In genomic region chr3:133669949-133670524, GRCh38 we compare ENCODE assay signal across 21 cellular contexts. TPM values are rescaled to one million over a fixed set of nuclear protein-coding genes. Genes with fewer than 3 reads are reported as not detected.
DNase-seq lines count a peak whose midpoint lies in the region; ATAC-seq, FAIRE-seq and TF ChIP-seq lines count a peak whose summit lies in the region.
"Had no signal": no experiment of that assay in that cellular context is flagged by ENCODE, and none has a peak within 500 bp of the region (broad histone marks: within the 10 kb centered on the region; RNA-seq: fewer than 3 reads in every experiment).

No MANE protein-coding gene starts in this region.

- no peaks in the 10 kb centered on the region for H3K36me3 ChIP-seq in pancreas
- H3K36me3 ChIP-seq: BLaER1 had no signal

- no peaks in the 10 kb centered on the region for H3K27me3 ChIP-seq in pancreas
- H3K27me3 ChIP-seq: BLaER1 had no signal

- peak overlapping the region in 2 of 4 donors; percentile 28 to 60 for H3K27ac ChIP-seq in pancreas
- H3K27ac ChIP-seq: BLaER1, HL-60 had no signal

- WGBS in pancreas, 2 donors, result 14 to 24% methylated on average over 4 of the region's 4 CpGs

- H3K4me3 Mint-ChIP-seq in type B pancreatic cell (no peak overlapping the region), T-cell (no peak overlapping the region)
- H3K4me3 Mint-ChIP-seq in activated CD4-positive, alpha-beta memory T cell treated with anti-CD3 and anti-CD28 coated beads, Interleukin-2, amount 10 ng/mL, durations not matched to agents 7 days and 5 days, result no peak overlapping the region
- H3K4me3 Mint-ChIP-seq: CD14-positive monocyte; CD4-positive, alpha-beta memory T cell; HFFc6 had no signal

- peak; percentile 79 for ATAC-seq in left lobe of liver
- ATAC-seq in pancreas, result peak; percentile 53 to 86 (median 76)
- no peak for ATAC-seq in T-cell (replicated peaks in 1 of 4)
- ATAC-seq: GM12878, HCT116 had no signal

- H3K36me3 Mint-ChIP-seq in type B pancreatic cell, result no peaks in the 10 kb centered on the region
- H3K36me3 Mint-ChIP-seq in T-cell, result no peaks in the 10 kb centered on the region
- no peaks in the 10 kb centered on the region for H3K36me3 Mint-ChIP-seq in activated CD4-positive, alpha-beta memory T cell treated with anti-CD3 and anti-CD28 coated beads, Interleukin-2, amount 10 ng/mL, durations not matched to agents 7 days and 5 days (ENCODE audit: low read depth)
- H3K36me3 Mint-ChIP-seq: CD14-positive monocyte; CD4-positive, alpha-beta memory T cell had no signal

- DNase-seq in HuH-7 (ENCODE audit: low spot score) (peak; percentile 38), left lobe of liver (ENCODE audit: low spot score) (no peak), pancreas (peak in 1 of 6 donors; percentile 31), type B pancreatic cell (ENCODE audit: extremely low spot score, unreplicated experiment) (no peak), retina (no peak), NOMO-1 treated with DMSO at 0.1 percent for 48 hours (lab: John Stamatoyannopoulos, UW; ENCODE audit: unreplicated experiment) (no peak), T-cell (no peak)
- DNase-seq in activated CD4-positive, alpha-beta memory T cell treated with anti-CD3 and anti-CD28 coated beads, Interleukin-2, amount 10 ng/mL, durations not matched to agents 7 days and 5 days, result no peak
- DNase-seq: Calu3; CD4-positive, alpha-beta memory T cell; DMS53; DND-41; EL; GOT3; H7; HFFc6 had no signal

- POLR2A ChIA-PET in T-cell (lab: Charles Lee), result no interaction called here
- POLR2A ChIA-PET in activated CD4-positive, alpha-beta memory T cell treated with anti-CD3 and anti-CD28 coated beads, Interleukin-2, amount 10 ng/mL, durations not matched to agents 7 days and 5 days (lab: Charles Lee), result no interaction called here

- TF ChIP-seq CTCF in pancreas (IDR thresholded peaks at IDR 0.05), result no peak
- TF ChIP-seq CTCF in type B pancreatic cell (conservative IDR thresholded peaks at IDR 0.05), result no peak

- H3K9me3 ChIP-seq in pancreas, result no peaks in the 10 kb centered on the region
- H3K9me3 ChIP-seq: BLaER1 had no signal

- H3K4me1 Mint-ChIP-seq in type B pancreatic cell (ENCODE audit: unreplicated experiment) (no peaks in the 10 kb centered on the region), T-cell (peaks cover 0 to 5% (median 3%) of the 10 kb centered on the region in 3 donors)
- H3K4me1 Mint-ChIP-seq in activated CD4-positive, alpha-beta memory T cell treated with anti-CD3 and anti-CD28 coated beads, Interleukin-2, amount 10 ng/mL, durations not matched to agents 7 days and 5 days, result peaks cover 2% of the 10 kb centered on the region

- H3K27ac Mint-ChIP-seq in type B pancreatic cell, result peak overlapping the region; percentile 32
- H3K27ac Mint-ChIP-seq in T-cell, result no peak overlapping the region
- H3K27ac Mint-ChIP-seq in activated CD4-positive, alpha-beta memory T cell treated with anti-CD3 and anti-CD28 coated beads, Interleukin-2, amount 10 ng/mL, durations not matched to agents 7 days and 5 days, result no peak overlapping the region
- H3K27ac Mint-ChIP-seq: CD14-positive monocyte; CD4-positive, alpha-beta memory T cell; HFFc6 had no signal

- no peak for FAIRE-seq in pancreas (lab: Jason Lieb, UNC)
- FAIRE-seq: GM12878 had no signal

- H3K9me3 Mint-ChIP-seq in type B pancreatic cell (no peaks in the 10 kb centered on the region), T-cell (no peaks in the 10 kb centered on the region)
- H3K9me3 Mint-ChIP-seq in activated CD4-positive, alpha-beta memory T cell treated with anti-CD3 and anti-CD28 coated beads, Interleukin-2, amount 10 ng/mL, durations not matched to agents 7 days and 5 days, result no peaks in the 10 kb centered on the region
- H3K9me3 Mint-ChIP-seq: HFFc6 had no signal

- no peak overlapping the region for H3K4me3 ChIP-seq in pancreas
- H3K4me3 ChIP-seq: BLaER1, GM12878 had no signal

- CTCF ChIA-PET in T-cell (lab: Charles Lee), result interaction anchor here in 1 of 2 donors (0.6 kb wide), 1 partner anchor 40 kb away, joined by 4 read pairs; no protein-coding TSS in a partner anchor
- CTCF ChIA-PET in activated CD4-positive, alpha-beta memory T cell treated with anti-CD3 and anti-CD28 coated beads, Interleukin-2, amount 10 ng/mL, durations not matched to agents 7 days and 5 days (lab: Charles Lee), result no interaction called here

- peaks cover 11 to 14% (median 12%) of the 10 kb centered on the region in 3 donors for H3K4me1 ChIP-seq in pancreas
- H3K4me1 ChIP-seq: BLaER1 had no signal

- H3K27me3 Mint-ChIP-seq in type B pancreatic cell (peaks cover 25% of the 10 kb centered on the region), T-cell (peaks cover 24 to 35% of the 10 kb centered on the region in 2 donors)
- peaks cover 39% of the 10 kb centered on the region for H3K27me3 Mint-ChIP-seq in activated CD4-positive, alpha-beta memory T cell treated with anti-CD3 and anti-CD28 coated beads, Interleukin-2, amount 10 ng/mL, durations not matched to agents 7 days and 5 days

- intact Hi-C loops in pancreas (cut with DNase I), result loop anchor here in 1 of 3 donors (10.0 kb wide), 1 partner anchor 105 kb away; no protein-coding TSS in a partner anchor

RNA-seq across cellular contexts. Expression of gene TOPBP1, which starts 8.3 kb away (rescaled TPM):
- 7.0 TPM for total RNA-seq in left lobe of liver
- total RNA-seq in pancreas, result 10 to 100 TPM in 1 of 6 donors, 1 to 10 TPM in 5; 6.1 to 13.0 (median 8.0) TPM
- 10 to 100 TPM in 1 of 2 donors, 1 to 10 TPM in 1; 5.8 to 10.4 TPM for polyA plus RNA-seq in pancreas
- total RNA-seq in type B pancreatic cell (ENCODE audit: low replicate concordance), result 30.5 and 44.4 TPM in 2 replicates
- 10 to 100 TPM; 27.8 to 37.8 (median 30.0) TPM for total RNA-seq in T-cell
- total RNA-seq in activated CD4-positive, alpha-beta memory T cell treated with anti-CD3 and anti-CD28 coated beads, Interleukin-2, amount 10 ng/mL, durations not matched to agents 7 days and 5 days, result 10 to 100 TPM; 76.9 to 82.4 TPM

Comparison
In these comparisons a context has a peak if more than half of its experiments do, and no peak if none do; other contexts are left out.
1. ATAC-seq: peak in left lobe of liver (single experiment) and pancreas (4 of 4); none in T-cell (0 of 4).